In the genomic region with DNA sequence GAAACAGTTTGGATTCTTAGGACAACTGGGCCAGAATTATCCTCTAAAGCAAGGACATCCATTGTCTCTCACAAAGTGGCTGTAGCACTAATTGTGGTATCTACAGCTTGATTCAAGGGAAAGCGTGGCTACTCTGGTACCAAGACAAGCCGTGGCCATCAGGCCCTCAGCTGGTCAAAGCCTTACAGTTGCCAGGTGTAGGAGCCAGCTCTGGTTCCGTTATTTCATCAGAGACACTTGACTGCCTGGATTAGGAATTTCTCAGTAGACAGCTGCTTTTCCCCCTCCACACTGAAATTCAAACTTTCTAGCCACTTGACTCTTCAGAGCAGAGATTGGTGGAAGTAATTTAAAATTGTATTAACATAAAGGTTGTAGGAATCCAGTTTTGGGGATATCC, we compare ENCODE assay signal across 32 cellular contexts.
"Had no signal": no experiment of that assay in that cellular context is flagged by ENCODE, and none has a peak within 500 bp of the region (broad histone marks: within the 10 kb centered on the region; RNA-seq: fewer than 3 reads in every experiment).

No MANE protein-coding gene starts in this region.

- H3K9me3 Mint-ChIP-seq: activated B cell treated with CpG ODN at 0.5 μM for 24 hours; activated CD4-positive, alpha-beta memory T cell treated with anti-CD3 and anti-CD28 coated beads for 36 hours; activated naive CD4-positive, alpha-beta T cell treated with anti-CD3 and anti-CD28 coated beads for 36 hours; activated naive CD4-positive, alpha-beta T cell treated with anti-CD3 and anti-CD28 coated beads, Interleukin-2, amount 50 U/mL, for 72 hours; activated T-cell treated with anti-CD3 and anti-CD28 coated beads, Interleukin-2, amount 50 U/mL, for 4 hours; activated T-helper 1 cell treated with anti-CD3 and anti-CD28 coated beads, Interleukin-12 subunit alpha, Interleukin-12 subunit beta, Interleukin-2, Interleukin-4 antibody, amounts not matched to agents 30 ng/mL and 10 ng/mL and 1 ng/mL, durations not matched to agents 14 hours and 24 hours and 36 hours; T-helper 1 cell treated with Interleukin-12 subunit alpha and Interleukin-12 subunit beta and Interleukin-4 antibody, amounts not matched to agents 30 μg/mL and 1 μg/mL, for 36 hours; T-helper 2 cell treated with Interferon-gamma antibody and Interleukin-4, amounts not matched to agents 5 μg/mL and 100 μg/mL, for 36 hours had no signal

- H3K27ac ChIP-seq: adrenal gland, body of pancreas, breast epithelium, Peyer's patch, SJSA1, VCaP had no signal

- H3K4me1 ChIP-seq: body of pancreas, breast epithelium, Peyer's patch, SJSA1 had no signal

- H3K27me3 ChIP-seq: adrenal gland, body of pancreas, breast epithelium, Peyer's patch, SJSA1 had no signal

- H3K9ac ChIP-seq: SK-N-SH had no signal

- DNase-seq: activated B cell treated with CpG ODN at 0.5 μM for 24 hours; activated CD4-positive, alpha-beta memory T cell treated with anti-CD3 and anti-CD28 coated beads for 36 hours; activated CD4-positive, alpha-beta T cell treated with anti-CD3 and anti-CD28 coated beads for 4 hours; activated CD4-positive, alpha-beta T cell treated with anti-CD3 and anti-CD28 coated beads, Interleukin-2, amount 50 U/mL, for 1 hour; activated CD4-positive, CD25-positive, alpha-beta regulatory T cell treated with anti-CD3 and anti-CD28 coated beads, Interleukin-2, amount 50 U/mL, for 72 hours; activated CD8-positive, alpha-beta memory T cell treated with anti-CD3 and anti-CD28 coated beads, Interleukin-2, amount 50 U/mL, for 4 hours; activated gamma-delta T cell treated with Interleukin-2 at 50 U/mL for 16 hours; activated naive CD4-positive, alpha-beta T cell treated with anti-CD3 and anti-CD28 coated beads for 36 hours; activated T-cell treated with anti-CD3 and anti-CD28 coated beads for 4 hours; activated T-cell treated with anti-CD3 and anti-CD28 coated beads, Interleukin-2, amount 50 U/mL, for 4 hours; adrenal gland; body of pancreas; NCI-H187; NCI-H2029 treated with DMSO at 0.1 percent for 48 hours; NCI-H226; NCI-H446 treated with DMSO at 0.1 percent for 48 hours; NCI-H526 treated with DMSO at 0.1 percent for 48 hours; NCI-H82; NK-92 treated with Interleukin-12 subunit alpha and Interleukin-12 subunit beta, amount 100 ng/mL, for 24 hours; PC-3; Peyer's patch; RPMI8226; SHP77 treated with DMSO at 0.1 percent for 48 hours; SK-N-SH had no signal

- H3K4me3 Mint-ChIP-seq: activated B cell treated with CpG ODN at 0.5 μM for 24 hours; activated CD4-positive, alpha-beta memory T cell treated with anti-CD3 and anti-CD28 coated beads for 36 hours; activated naive CD4-positive, alpha-beta T cell treated with anti-CD3 and anti-CD28 coated beads for 36 hours; activated T-cell treated with anti-CD3 and anti-CD28 coated beads, Interleukin-2, amount 50 U/mL, for 4 hours; activated T-helper 1 cell treated with anti-CD3 and anti-CD28 coated beads, Interleukin-12 subunit alpha, Interleukin-12 subunit beta, Interleukin-2, Interleukin-4 antibody, amounts not matched to agents 30 ng/mL and 10 ng/mL and 1 ng/mL, durations not matched to agents 14 hours and 24 hours and 36 hours; T-helper 1 cell treated with Interleukin-12 subunit alpha and Interleukin-12 subunit beta and Interleukin-4 antibody, amounts not matched to agents 30 μg/mL and 1 μg/mL, for 36 hours; T-helper 2 cell treated with Interferon-gamma antibody and Interleukin-4, amounts not matched to agents 5 μg/mL and 100 μg/mL, for 36 hours had no signal

- FAIRE-seq: astrocyte had no signal

- H3K4me3 ChIP-seq: adrenal gland, body of pancreas, breast epithelium, Peyer's patch, SJSA1 had no signal

- ATAC-seq: activated naive CD4-positive, alpha-beta T cell treated with anti-CD3 and anti-CD28 coated beads, Interleukin-2, amount 50 U/mL, for 72 hours; activated T-cell treated with anti-CD3 and anti-CD28 coated beads, Interleukin-2, amount 50 U/mL, for 4 hours; body of pancreas; PC-3 had no signal

- H3K27ac Mint-ChIP-seq: activated B cell treated with CpG ODN at 0.5 μM for 24 hours; activated CD4-positive, alpha-beta memory T cell treated with anti-CD3 and anti-CD28 coated beads for 36 hours; activated naive CD4-positive, alpha-beta T cell treated with anti-CD3 and anti-CD28 coated beads for 36 hours; activated naive CD4-positive, alpha-beta T cell treated with anti-CD3 and anti-CD28 coated beads, Interleukin-2, amount 50 U/mL, for 72 hours; activated T-helper 1 cell treated with anti-CD3 and anti-CD28 coated beads, Interleukin-12 subunit alpha, Interleukin-12 subunit beta, Interleukin-2, Interleukin-4 antibody, amounts not matched to agents 30 ng/mL and 10 ng/mL and 1 ng/mL, durations not matched to agents 14 hours and 24 hours and 36 hours; T-helper 1 cell treated with Interleukin-12 subunit alpha and Interleukin-12 subunit beta and Interleukin-4 antibody, amounts not matched to agents 30 μg/mL and 1 μg/mL, for 36 hours; T-helper 2 cell treated with Interferon-gamma antibody and Interleukin-4, amounts not matched to agents 5 μg/mL and 100 μg/mL, for 36 hours had no signal

- H3K9me3 ChIP-seq: adrenal gland, body of pancreas, breast epithelium, Peyer's patch, SJSA1, SK-N-SH had no signal

- H3K4me1 Mint-ChIP-seq: activated B cell treated with CpG ODN at 0.5 μM for 24 hours had no signal

- H3K27me3 Mint-ChIP-seq: activated B cell treated with CpG ODN at 0.5 μM for 24 hours; activated CD4-positive, alpha-beta memory T cell treated with anti-CD3 and anti-CD28 coated beads for 36 hours had no signal

- H3K4me2 ChIP-seq: SK-N-SH had no signal

- H3K9me2 ChIP-seq: SK-N-SH had no signal
